In genomic region chr3:187318819-187319616, GRCh38 we compare ENCODE assay signal across 9 cellular contexts. TPM values are rescaled to one million over a fixed set of nuclear protein-coding genes. Genes with fewer than 3 reads are reported as not detected.
DNase-seq lines count a peak whose midpoint lies in the region; ATAC-seq and TF ChIP-seq lines count a peak whose summit lies in the region.
"Had no signal": no experiment of that assay in that cellular context is flagged by ENCODE, and none has a peak within 500 bp of the region (broad histone marks: within the 10 kb centered on the region; RNA-seq: fewer than 3 reads in every experiment).

No MANE protein-coding gene starts in this region.

- TF ChIP-seq POLR2A in tibial nerve (IDR thresholded peaks at IDR 0.05): no peak

- WGBS in tibial nerve, 2 donors: 10 to 11% methylated on average over 13 of the region's 13 CpGs

- H3K27me3 Mint-ChIP-seq in CD4-positive, alpha-beta T cell: peaks cover 71% of the 10 kb centered on the region
- peaks cover 30% of the 10 kb centered on the region for H3K27me3 Mint-ChIP-seq in activated CD8-positive, alpha-beta T cell treated with anti-CD3 and anti-CD28 coated beads for 36 hours

- H3K27me3 ChIP-seq in CD4-positive, alpha-beta T cell (ENCODE audit: control insufficient read depth, insufficient read depth, low read length): peaks cover 17% of the 10 kb centered on the region
- H3K27me3 ChIP-seq in tibial nerve: peaks cover 0 to 4% of the 10 kb centered on the region in 2 donors

- H3K27ac Mint-ChIP-seq in CD4-positive, alpha-beta T cell: no peak overlapping the region
- no peak overlapping the region for H3K27ac Mint-ChIP-seq in activated CD8-positive, alpha-beta T cell treated with anti-CD3 and anti-CD28 coated beads for 36 hours

- H3K9me3 Mint-ChIP-seq in CD4-positive, alpha-beta T cell: no peaks in the 10 kb centered on the region
- H3K9me3 Mint-ChIP-seq in activated CD8-positive, alpha-beta T cell treated with anti-CD3 and anti-CD28 coated beads for 36 hours: no peaks in the 10 kb centered on the region

- H3K36me3 ChIP-seq in HEK293 (ENCODE audit: control insufficient read depth in 2 of 2, insufficient read depth in 1 of 2, low read length in 2 of 2) (no peaks in the 10 kb centered on the region), tibial nerve (no peaks in the 10 kb centered on the region)

- H3K4me3 Mint-ChIP-seq in CD4-positive, alpha-beta T cell: no peak overlapping the region
- no peak overlapping the region for H3K4me3 Mint-ChIP-seq in activated CD8-positive, alpha-beta T cell treated with anti-CD3 and anti-CD28 coated beads for 36 hours

- peak in 9 of 10 experiments; percentile 11 to 37 (median 23) for DNase-seq in CD4-positive, alpha-beta T cell
- DNase-seq in NCI-H526 treated with DMSO at 0.1 percent for 48 hours (lab: John Stamatoyannopoulos, UW): peak; percentile 23
- DNase-seq in activated CD8-positive, alpha-beta T cell treated with anti-CD3 and anti-CD28 coated beads for 36 hours: peak; percentile 62
- no peak for DNase-seq in epithelial cell of proximal tubule (ENCODE audit: low read depth)
- DNase-seq in myocyte (ENCODE audit: low read depth): peak; percentile 61
- DNase-seq in tibial nerve (ENCODE audit: low spot score in 2 of 2): peak; percentile 25 to 60

- no peak overlapping the region for H3K27ac ChIP-seq in CD4-positive, alpha-beta T cell (ENCODE audit: low read depth, low read length)
- H3K27ac ChIP-seq in HEK293 (ENCODE audit: extremely low read depth, low read depth, low read length) (no peak overlapping the region), tibial nerve (no peak overlapping the region)

- peak overlapping the region; percentile 31 for H3K4me3 ChIP-seq in HEK293 (ENCODE audit: low read depth, low read length)
- H3K4me3 ChIP-seq in epithelial cell of proximal tubule (ENCODE audit: low read depth, low read length): peak overlapping the region; percentile 47
- peak overlapping the region in 2 of 4 donors; percentile 12 to 21 for H3K4me3 ChIP-seq in tibial nerve

- H3K4me1 ChIP-seq in HEK293 (ENCODE audit: control insufficient read depth, insufficient read depth, low read length) (no peaks in the 10 kb centered on the region), tibial nerve (peaks cover 0 to 12% (median 0%) of the 10 kb centered on the region in 4 donors)

- intact Hi-C loops in CD4-positive, alpha-beta T cell (cut with DNase I, micrococcal nuclease): loop anchor here (1.0 to 10.0 kb wide), 4 partner anchors 360 to 1828 kb away; no protein-coding TSS in a partner anchor
- intact Hi-C loops in activated CD8-positive, alpha-beta T cell treated with anti-CD3 and anti-CD28 coated beads for 36 hours (cut with micrococcal nuclease): loop anchor here (1.0 to 5.0 kb wide), 4 partner anchors 97 to 395 kb away; no protein-coding TSS in a partner anchor

- TF ChIP-seq EP300 in tibial nerve (IDR thresholded peaks at IDR 0.05): no peak

- CTCF ChIA-PET in CD4-positive, alpha-beta T cell (lab: Charles Lee): interaction anchor here (0.7 to 4.9 kb wide), 12 partner anchors 11 to 1805 kb away, joined by 3 to 75 read pairs (median 4); no protein-coding TSS in a partner anchor
- CTCF ChIA-PET in HEK293 (lab: Yijun Ruan, JAX): interaction anchor here (0.5 to 10.3 kb wide), 81 partner anchors 9 to 1910 kb away, joined by 3 to 407 read pairs (median 5); partner anchors contain the start of genes RPL39L and RTP2
- CTCF ChIA-PET in activated CD8-positive, alpha-beta T cell treated with anti-CD3 and anti-CD28 coated beads for 36 hours (lab: Charles Lee): interaction anchor here (0.6 to 11.9 kb wide), 78 partner anchors 12 to 1598 kb away, joined by 3 to 372 read pairs (median 5); partner anchors contain the start of genes RTP2, RTP4 and SST

- peaks cover 15% of the 10 kb centered on the region for H3K4me1 Mint-ChIP-seq in CD4-positive, alpha-beta T cell (ENCODE audit: low read depth)
- peaks cover 6% of the 10 kb centered on the region for H3K4me1 Mint-ChIP-seq in activated CD8-positive, alpha-beta T cell treated with anti-CD3 and anti-CD28 coated beads for 36 hours (ENCODE audit: low read depth)

- H3K9me3 ChIP-seq in CD4-positive, alpha-beta T cell (ENCODE audit: control insufficient read depth, low read length): no peaks in the 10 kb centered on the region
- H3K9me3 ChIP-seq in HEK293 (ENCODE audit: control insufficient read depth, insufficient read depth, low read depth, low read length) (no peaks in the 10 kb centered on the region), tibial nerve (no peaks in the 10 kb centered on the region)

- no peaks in the 10 kb centered on the region for H3K36me3 Mint-ChIP-seq in CD4-positive, alpha-beta T cell (ENCODE audit: low read depth)
- no peaks in the 10 kb centered on the region for H3K36me3 Mint-ChIP-seq in activated CD8-positive, alpha-beta T cell treated with anti-CD3 and anti-CD28 coated beads for 36 hours (ENCODE audit: low read depth)

- POLR2A ChIA-PET in CD4-positive, alpha-beta T cell (lab: Charles Lee): interaction anchor here (0.8 to 3.1 kb wide), 2 partner anchors 47 to 361 kb away, joined by 3 to 11 read pairs; no protein-coding TSS in a partner anchor
- POLR2A ChIA-PET in HEK293 (lab: Yijun Ruan, JAX): no interaction called here
- POLR2A ChIA-PET in activated CD8-positive, alpha-beta T cell treated with anti-CD3 and anti-CD28 coated beads for 36 hours (lab: Charles Lee): interaction anchor here (1.1 kb wide), 1 partner anchor 49 kb away, joined by 3 read pairs; the partner anchor contains the start of gene RTP4

- TF ChIP-seq CTCF in CD4-positive, alpha-beta T cell (IDR thresholded peaks at IDR 0.05): peak; percentile 92
- peak; percentile 49 for TF ChIP-seq CTCF in HEK293 (tag by site-specific recombination; IDR thresholded peaks at IDR 0.05)
- peak; percentile 77 for TF ChIP-seq CTCF in activated CD8-positive, alpha-beta T cell treated with anti-CD3 and anti-CD28 coated beads for 36 hours (IDR thresholded peaks at IDR 0.05)
- peak; percentile 89 for TF ChIP-seq CTCF in epithelial cell of proximal tubule (conservative IDR thresholded peaks at IDR 0.05; ENCODE audit: low read depth, low read length)
- peak; percentile 81 to 88 (median 86) for TF ChIP-seq CTCF in tibial nerve (IDR thresholded peaks at IDR 0.05)

- peak; percentile 62 for ATAC-seq in CD4-positive, alpha-beta T cell (ENCODE audit: poor library complexity)
- peak; percentile 68 for ATAC-seq in activated CD8-positive, alpha-beta T cell treated with anti-CD3 and anti-CD28 coated beads for 36 hours
- ATAC-seq in GM18511 (IDR thresholded peaks at IDR 0.05; ENCODE audit: unreplicated experiment): no peak

TF ChIP-seq in HEK293, 187 proteins besides CTCF, POLR2A, EP300 and RAD21 (continues in another document):
- peak; percentile 76 for TF ChIP-seq ZNF335 (tag by site-specific recombination; conservative IDR thresholded peaks at IDR 0.05)
- TF ChIP-seq, protein P1, sequence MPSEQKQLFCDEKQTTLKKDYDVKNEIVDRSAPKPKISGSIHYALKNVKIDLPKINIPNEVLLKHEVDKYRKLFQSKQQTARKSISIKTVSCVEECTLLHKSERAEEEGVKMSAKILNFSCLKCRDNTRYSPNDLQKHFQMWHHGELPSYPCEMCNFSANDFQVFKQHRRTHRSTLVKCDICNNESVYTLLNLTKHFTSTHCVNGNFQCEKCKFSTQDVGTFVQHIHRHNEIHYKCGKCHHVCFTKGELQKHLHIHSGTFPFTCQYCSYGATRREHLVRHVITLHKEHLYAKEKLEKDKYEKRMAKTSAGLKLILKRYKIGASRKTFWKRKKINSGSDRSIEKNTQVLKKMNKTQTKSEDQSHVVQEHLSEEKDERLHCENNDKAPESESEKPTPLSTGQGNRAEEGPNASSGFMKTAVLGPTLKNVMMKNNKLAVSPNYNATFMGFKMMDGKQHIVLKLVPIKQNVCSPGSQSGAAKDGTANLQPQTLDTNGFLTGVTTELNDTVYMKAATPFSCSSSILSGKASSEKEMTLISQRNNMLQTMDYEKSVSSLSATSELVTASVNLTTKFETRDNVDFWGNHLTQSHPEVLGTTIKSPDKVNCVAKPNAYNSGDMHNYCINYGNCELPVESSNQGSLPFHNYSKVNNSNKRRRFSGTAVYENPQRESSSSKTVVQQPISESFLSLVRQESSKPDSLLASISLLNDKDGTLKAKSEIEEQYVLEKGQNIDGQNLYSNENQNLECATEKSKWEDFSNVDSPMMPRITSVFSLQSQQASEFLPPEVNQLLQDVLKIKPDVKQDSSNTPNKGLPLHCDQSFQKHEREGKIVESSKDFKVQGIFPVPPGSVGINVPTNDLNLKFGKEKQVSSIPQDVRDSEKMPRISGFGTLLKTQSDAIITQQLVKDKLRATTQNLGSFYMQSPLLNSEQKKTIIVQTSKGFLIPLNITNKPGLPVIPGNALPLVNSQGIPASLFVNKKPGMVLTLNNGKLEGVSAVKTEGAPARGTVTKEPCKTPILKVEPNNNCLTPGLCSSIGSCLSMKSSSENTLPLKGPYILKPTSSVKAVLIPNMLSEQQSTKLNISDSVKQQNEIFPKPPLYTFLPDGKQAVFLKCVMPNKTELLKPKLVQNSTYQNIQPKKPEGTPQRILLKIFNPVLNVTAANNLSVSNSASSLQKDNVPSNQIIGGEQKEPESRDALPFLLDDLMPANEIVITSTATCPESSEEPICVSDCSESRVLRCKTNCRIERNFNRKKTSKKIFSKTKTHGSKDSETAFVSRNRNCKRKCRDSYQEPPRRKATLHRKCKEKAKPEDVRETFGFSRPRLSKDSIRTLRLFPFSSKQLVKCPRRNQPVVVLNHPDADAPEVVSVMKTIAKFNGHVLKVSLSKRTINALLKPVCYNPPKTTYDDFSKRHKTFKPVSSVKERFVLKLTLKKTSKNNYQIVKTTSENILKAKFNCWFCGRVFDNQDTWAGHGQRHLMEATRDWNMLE (tag by site-specific recombination; conservative IDR thresholded peaks at IDR 0.05; ENCODE audit: low read depth): peak; percentile 44; the same call in 1 of the 2 replicates
- TF ChIP-seq ZNF2 (tag by site-specific recombination; IDR thresholded peaks at IDR 0.05): 0 out of 2 replicates have a peak, but pooled peaks have one; percentile 22

RNA-seq across cellular contexts. Expression of gene MASP1, which starts 27.5 kb away (rescaled TPM):
- not detected for total RNA-seq in CD4-positive, alpha-beta T cell
- total RNA-seq in activated CD8-positive, alpha-beta T cell treated with anti-CD3 and anti-CD28 coated beads for 36 hours: not detected
- total RNA-seq in epithelial cell of proximal tubule: not detected in 2 replicates
- total RNA-seq in myocyte: not detected in 2 replicates
- polyA plus RNA-seq in myocyte (2012): 0.09 TPM
- 10 to 100 TPM in 1 of 4 donors, 1 to 10 TPM in 3; 2.0 to 10.9 (median 4.7) TPM for total RNA-seq in tibial nerve
- total RNA-seq: T-helper 2 cell treated with Interferon-gamma antibody and Interleukin-4, amounts not matched to agents 100 ng/mL and 5 ng/mL, for 36 hours had no signal

RNA-seq across cellular contexts. Expression of gene RTP4, which starts 49.2 kb away (rescaled TPM):
- total RNA-seq in CD4-positive, alpha-beta T cell: 1 to 10 TPM; 1.1 to 1.5 TPM
- 1 to 10 TPM; 3.4 to 3.6 TPM for total RNA-seq in activated CD8-positive, alpha-beta T cell treated with anti-CD3 and anti-CD28 coated beads for 36 hours
- total RNA-seq in epithelial cell of proximal tubule (0.29 and 0.40 TPM in 2 replicates), myocyte (0.11 TPM in 1 of 2 replicates, not detected in the other), tibial nerve (1 to 10 TPM in 3 of 4 donors, under 1 TPM in 1; 0.60 to 3.7 (median 1.8) TPM)
- not detected for polyA plus RNA-seq in myocyte (2012)
